In the genomic region with DNA sequence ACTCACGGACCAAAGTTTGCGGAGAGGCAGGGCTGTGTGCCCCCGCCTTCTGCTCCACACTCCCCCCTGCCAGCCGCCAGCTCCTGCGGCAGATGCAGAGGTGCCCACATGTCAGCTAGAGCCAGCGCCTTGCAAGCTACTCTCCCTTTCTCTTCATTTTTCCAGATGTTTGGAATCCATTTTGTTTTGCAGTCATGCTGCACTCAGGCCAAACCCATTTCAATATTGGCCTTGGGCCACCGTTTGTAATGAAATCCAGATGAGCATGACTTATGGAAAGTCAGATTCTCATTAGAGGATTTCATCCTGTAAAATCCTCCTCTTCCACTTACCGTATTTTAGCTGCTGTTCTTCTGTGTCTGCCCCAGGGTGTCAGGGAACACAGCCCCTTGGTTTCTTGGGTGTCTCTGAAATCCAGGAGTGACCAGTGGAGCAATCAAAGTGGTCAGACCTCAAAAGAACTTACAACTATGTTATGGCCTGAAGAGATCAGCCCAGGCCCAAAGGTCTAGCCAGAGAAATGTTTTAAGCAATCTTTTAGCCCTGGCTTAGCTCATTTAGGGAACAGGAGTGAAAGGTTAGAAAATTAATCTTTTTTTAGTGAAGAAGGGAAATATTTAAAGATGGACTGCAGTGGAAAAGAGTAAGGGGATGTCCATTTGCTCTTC, we compare ENCODE assay signal across 13 cellular contexts.
DNase-seq lines count a peak whose midpoint lies in the region; ATAC-seq and TF ChIP-seq lines count a peak whose summit lies in the region.
"Had no signal": no experiment of that assay in that cellular context is flagged by ENCODE, and none has a peak within 500 bp of the region (broad histone marks: within the 10 kb centered on the region; RNA-seq: fewer than 3 reads in every experiment).

No MANE protein-coding gene starts in this region.

- intact Hi-C loops in activated CD4-positive, alpha-beta memory T cell treated with anti-CD3 and anti-CD28 coated beads for 36 hours (cut with micrococcal nuclease): no loop called here
- intact Hi-C loops in thyroid gland (cut with DNase I): no loop called here

- H3K9me3 ChIP-seq in thyroid gland: no peaks in the 10 kb centered on the region
- no peaks in the 10 kb centered on the region for H3K9me3 ChIP-seq in effector memory CD4-positive, alpha-beta T cell (ENCODE audit: control insufficient read depth, low read length)
- H3K9me3 ChIP-seq: A549 had no signal

- TF ChIP-seq POLR2A in thyroid gland (IDR thresholded peaks at IDR 0.05): no peak

- TF ChIP-seq CTCF in cardiac fibroblast (IDR thresholded peaks at IDR 0.05; ENCODE audit: low read depth, low read length) (no peak), thyroid gland (IDR thresholded peaks at IDR 0.05) (no peak)

- peak overlapping the region; percentile 30 to 71 (median 57) for H3K27ac ChIP-seq in thyroid gland
- no peak overlapping the region for H3K27ac ChIP-seq in effector memory CD4-positive, alpha-beta T cell (ENCODE audit: insufficient read depth, low read length, poor library complexity, severe bottlenecking)

- no peaks in the 10 kb centered on the region for H3K27me3 Mint-ChIP-seq in activated CD4-positive, alpha-beta memory T cell treated with anti-CD3 and anti-CD28 coated beads, Interleukin-2, amount 10 ng/mL, durations not matched to agents 7 days and 5 days
- no peaks in the 10 kb centered on the region for H3K27me3 Mint-ChIP-seq in activated CD4-positive, alpha-beta memory T cell treated with anti-CD3 and anti-CD28 coated beads for 36 hours
- no peaks in the 10 kb centered on the region for H3K27me3 Mint-ChIP-seq in memory B cell

- H3K36me3 Mint-ChIP-seq in activated CD4-positive, alpha-beta memory T cell treated with anti-CD3 and anti-CD28 coated beads, Interleukin-2, amount 10 ng/mL, durations not matched to agents 7 days and 5 days (ENCODE audit: low read depth): peaks cover 92% of the 10 kb centered on the region
- peaks cover 38% of the 10 kb centered on the region for H3K36me3 Mint-ChIP-seq in activated CD4-positive, alpha-beta memory T cell treated with anti-CD3 and anti-CD28 coated beads for 36 hours
- peaks cover 46% of the 10 kb centered on the region for H3K36me3 Mint-ChIP-seq in memory B cell

- peaks cover 15% of the 10 kb centered on the region for H3K4me1 Mint-ChIP-seq in activated CD4-positive, alpha-beta memory T cell treated with anti-CD3 and anti-CD28 coated beads, Interleukin-2, amount 10 ng/mL, durations not matched to agents 7 days and 5 days
- H3K4me1 Mint-ChIP-seq in activated CD4-positive, alpha-beta memory T cell treated with anti-CD3 and anti-CD28 coated beads for 36 hours (ENCODE audit: low read depth): peaks cover 6% of the 10 kb centered on the region
- H3K4me1 Mint-ChIP-seq in memory B cell: peaks cover 9% of the 10 kb centered on the region

- ATAC-seq in memory B cell (ENCODE audit: low read depth) (no peak), HG03175 (IDR thresholded peaks at IDR 0.05; ENCODE audit: unreplicated experiment) (no peak)
- ATAC-seq: A549, left lobe of liver, WTC11 had no signal

- H3K9me3 Mint-ChIP-seq in activated CD4-positive, alpha-beta memory T cell treated with anti-CD3 and anti-CD28 coated beads, Interleukin-2, amount 10 ng/mL, durations not matched to agents 7 days and 5 days: no peaks in the 10 kb centered on the region
- no peaks in the 10 kb centered on the region for H3K9me3 Mint-ChIP-seq in activated CD4-positive, alpha-beta memory T cell treated with anti-CD3 and anti-CD28 coated beads for 36 hours
- H3K9me3 Mint-ChIP-seq in memory B cell: no peaks in the 10 kb centered on the region
- H3K9me3 Mint-ChIP-seq: WTC11 had no signal

- H3K4me3 Mint-ChIP-seq in activated CD4-positive, alpha-beta memory T cell treated with anti-CD3 and anti-CD28 coated beads, Interleukin-2, amount 10 ng/mL, durations not matched to agents 7 days and 5 days: no peak overlapping the region
- no peak overlapping the region for H3K4me3 Mint-ChIP-seq in activated CD4-positive, alpha-beta memory T cell treated with anti-CD3 and anti-CD28 coated beads for 36 hours
- H3K4me3 Mint-ChIP-seq in memory B cell: no peak overlapping the region
- H3K4me3 Mint-ChIP-seq: WTC11 had no signal

- WGBS in thyroid gland, 2 donors: 80 to 87% methylated on average over 8 of the region's 8 CpGs

- H3K27me3 ChIP-seq in thyroid gland: no peaks in the 10 kb centered on the region
- no peaks in the 10 kb centered on the region for H3K27me3 ChIP-seq in effector memory CD4-positive, alpha-beta T cell (replicated peaks; ENCODE audit: control insufficient read depth, insufficient read depth, low read length, poor library complexity, severe bottlenecking)

- CTCF ChIA-PET in activated CD4-positive, alpha-beta memory T cell treated with anti-CD3 and anti-CD28 coated beads, Interleukin-2, amount 10 ng/mL, durations not matched to agents 7 days and 5 days (lab: Charles Lee): interaction anchor here (0.7 kb wide), 1 partner anchor 281 kb away, joined by 3 read pairs; no protein-coding TSS in a partner anchor
- CTCF ChIA-PET in activated CD4-positive, alpha-beta memory T cell treated with anti-CD3 and anti-CD28 coated beads for 36 hours (lab: Charles Lee): interaction anchor here (0.5 kb wide), 1 partner anchor 820 kb away, joined by 3 read pairs; no protein-coding TSS in a partner anchor

- H3K4me3 ChIP-seq in cardiac fibroblast (replicated peaks in 1 of 2; ENCODE audit: low read depth in 2 of 2, low read length in 2 of 2) (no peak overlapping the region), thyroid gland (replicated peaks in 1 of 3) (no peak overlapping the region)
- no peak overlapping the region for H3K4me3 ChIP-seq in effector memory CD4-positive, alpha-beta T cell (ENCODE audit: insufficient read depth, low read depth, low read length, poor library complexity, severe bottlenecking)
- H3K4me3 ChIP-seq: A549 had no signal

- H3K27ac Mint-ChIP-seq in activated CD4-positive, alpha-beta memory T cell treated with anti-CD3 and anti-CD28 coated beads, Interleukin-2, amount 10 ng/mL, durations not matched to agents 7 days and 5 days: peak overlapping the region; percentile 54
- no peak overlapping the region for H3K27ac Mint-ChIP-seq in activated CD4-positive, alpha-beta memory T cell treated with anti-CD3 and anti-CD28 coated beads for 36 hours
- H3K27ac Mint-ChIP-seq in memory B cell: peak overlapping the region; percentile 83
- H3K27ac Mint-ChIP-seq: WTC11 had no signal

- DNase-seq in activated CD4-positive, alpha-beta memory T cell treated with anti-CD3 and anti-CD28 coated beads, Interleukin-2, amount 10 ng/mL, durations not matched to agents 7 days and 5 days: peak; percentile 5
- DNase-seq in activated CD4-positive, alpha-beta memory T cell treated with anti-CD3 and anti-CD28 coated beads for 36 hours: no peak
- DNase-seq in cardiac fibroblast (ENCODE audit: low read depth in 2 of 2): peak; percentile 88 to 90
- DNase-seq in memory B cell (ENCODE audit: low spot score in 2 of 2): no peak
- DNase-seq in thyroid gland: no peak
- no peak for DNase-seq in iPS-NIHi11 (ENCODE audit: low spot score)
- no peak for DNase-seq in effector memory CD4-positive, alpha-beta T cell
- DNase-seq: dermis blood vessel endothelial cell; NK-92 treated with Interleukin-12 subunit alpha and Interleukin-12 subunit beta, amount 100 ng/mL, for 24 hours had no signal

- POLR2A ChIA-PET in activated CD4-positive, alpha-beta memory T cell treated with anti-CD3 and anti-CD28 coated beads, Interleukin-2, amount 10 ng/mL, durations not matched to agents 7 days and 5 days (lab: Charles Lee): no interaction called here
- POLR2A ChIA-PET in activated CD4-positive, alpha-beta memory T cell treated with anti-CD3 and anti-CD28 coated beads for 36 hours (lab: Charles Lee): no interaction called here

- peaks cover 29 to 35% of the 10 kb centered on the region in 2 donors for H3K36me3 ChIP-seq in thyroid gland
- peaks cover 75% of the 10 kb centered on the region for H3K36me3 ChIP-seq in effector memory CD4-positive, alpha-beta T cell (ENCODE audit: control insufficient read depth, insufficient read depth, low read length)

- peaks cover 28 to 37% of the 10 kb centered on the region in 2 donors for H3K4me1 ChIP-seq in thyroid gland
- no peaks in the 10 kb centered on the region for H3K4me1 ChIP-seq in effector memory CD4-positive, alpha-beta T cell (ENCODE audit: control insufficient read depth, insufficient read depth, low read length, poor library complexity, severe bottlenecking)

Comparison
In these comparisons a context has a peak if more than half of its experiments do, and no peak if none do; other contexts are left out.
1. DNase-seq: peak in activated CD4-positive, alpha-beta memory T cell treated with anti-CD3 and anti-CD28 coated beads, Interleukin-2, amount 10 ng/mL, durations not matched to agents 7 days and 5 days (single experiment) and cardiac fibroblast (2 of 2); none in activated CD4-positive, alpha-beta memory T cell treated with anti-CD3 and anti-CD28 coated beads for 36 hours (single experiment), memory B cell (0 of 2), thyroid gland (0 of 2), iPS-NIHi11 (single experiment) and effector memory CD4-positive, alpha-beta T cell (0 of 3).